ENCODE assay signal across 31 cellular contexts in genomic region chr19:19523177-19523576, GRCh38. TPM values are rescaled to one million over a fixed set of nuclear protein-coding genes. Genes with fewer than 3 reads are reported as not detected.
"Had no signal": no experiment of that assay in that cellular context is flagged by ENCODE, and none has a peak within 500 bp of the region (broad histone marks: within the 10 kb centered on the region; RNA-seq: fewer than 3 reads in every experiment).

No MANE protein-coding gene starts in this region.

- H3K4me1 ChIP-seq: ascending aorta, colonic mucosa had no signal

- DNase-seq: activated CD4-positive, alpha-beta memory T cell treated with anti-CD3 and anti-CD28 coated beads, Interleukin-2, amount 10 ng/mL, durations not matched to agents 7 days and 5 days; activated CD4-positive, alpha-beta T cell treated with anti-CD3 and anti-CD28 coated beads for 4 hours; activated CD4-positive, alpha-beta T cell treated with anti-CD3 and anti-CD28 coated beads, Interleukin-2, amount 50 U/mL, for 1 hour; activated CD8-positive, alpha-beta memory T cell treated with anti-CD3 and anti-CD28 coated beads for 24 hours; activated CD8-positive, alpha-beta memory T cell treated with anti-CD3 and anti-CD28 coated beads, Interleukin-2, amount 10 ng/mL, durations not matched to agents 7 days and 5 days; activated CD8-positive, alpha-beta memory T cell treated with anti-CD3 and anti-CD28 coated beads, Interleukin-2, amount 50 U/mL, for 48 hours; activated effector memory CD4-positive, alpha-beta T cell treated with Interleukin-2 at 50 U/mL for 16 hours; activated naive CD4-positive, alpha-beta T cell treated with anti-CD3 and anti-CD28 coated beads, Interleukin-2, amount 10 ng/mL, durations not matched to agents 7 days and 5 days; activated T-cell treated with anti-CD3 and anti-CD28 coated beads, Interleukin-2, amount 50 U/mL, for 48 hours; amygdala; colonic mucosa; MG63; NCI-H1048; NCI-H1105 treated with DMSO at 0.1 percent for 48 hours; NCI-H1436; NCI-H1694; NCI-H1930; NCI-H2081 treated with DMSO at 0.1 percent for 48 hours; NCI-H2227 treated with DMSO at 0.1 percent for 48 hours; NCI-H446; NCI-H510A treated with DMSO at 0.1 percent for 48 hours; NCI-H69; NCI-H82; PC-9 had no signal

- H3K27ac Mint-ChIP-seq: activated CD4-positive, alpha-beta memory T cell treated with anti-CD3 and anti-CD28 coated beads, Interleukin-2, amount 10 ng/mL, durations not matched to agents 7 days and 5 days; activated CD8-positive, alpha-beta memory T cell treated with anti-CD3 and anti-CD28 coated beads, Interleukin-2, amount 10 ng/mL, durations not matched to agents 7 days and 5 days; activated naive CD4-positive, alpha-beta T cell treated with anti-CD3 and anti-CD28 coated beads, Interleukin-2, amount 10 ng/mL, durations not matched to agents 7 days and 5 days; activated naive CD8-positive, alpha-beta T cell had no signal

- ATAC-seq: activated CD4-positive, CD25-positive, alpha-beta regulatory T cell treated with anti-CD3 and anti-CD28 coated beads, Interleukin-2, amount 50 U/mL, for 24 hours; activated CD8-positive, alpha-beta memory T cell treated with anti-CD3 and anti-CD28 coated beads, Interleukin-2, amount 10 ng/mL, durations not matched to agents 7 days and 5 days; Right ventricle myocardium inferior had no signal

- H3K9me3 ChIP-seq: ascending aorta, colonic mucosa, MG63 had no signal

- H3K27me3 Mint-ChIP-seq: activated CD4-positive, alpha-beta memory T cell treated with anti-CD3 and anti-CD28 coated beads, Interleukin-2, amount 10 ng/mL, durations not matched to agents 7 days and 5 days; activated CD8-positive, alpha-beta memory T cell treated with anti-CD3 and anti-CD28 coated beads, Interleukin-2, amount 10 ng/mL, durations not matched to agents 7 days and 5 days; activated naive CD4-positive, alpha-beta T cell treated with anti-CD3 and anti-CD28 coated beads, Interleukin-2, amount 10 ng/mL, durations not matched to agents 7 days and 5 days; activated naive CD8-positive, alpha-beta T cell; central memory CD8-positive, alpha-beta T cell had no signal

- H2AFZ ChIP-seq: PC-9 had no signal

- H3K9me3 Mint-ChIP-seq: activated CD4-positive, alpha-beta memory T cell treated with anti-CD3 and anti-CD28 coated beads, Interleukin-2, amount 10 ng/mL, durations not matched to agents 7 days and 5 days; activated naive CD4-positive, alpha-beta T cell treated with anti-CD3 and anti-CD28 coated beads, Interleukin-2, amount 10 ng/mL, durations not matched to agents 7 days and 5 days; central memory CD8-positive, alpha-beta T cell had no signal

- H3K4me3 ChIP-seq: ascending aorta, cardiac muscle cell, colonic mucosa, MG63, PC-9 had no signal

- H3K4me2 ChIP-seq: PC-9 had no signal

- H3K27ac ChIP-seq: ascending aorta, cardiac muscle cell, colonic mucosa, PC-9, RWPE1 had no signal

- H3K27me3 ChIP-seq: ascending aorta, cardiac muscle cell, colonic mucosa, MG63 had no signal

- H3K36me3 ChIP-seq: colonic mucosa had no signal

- H3K4me3 Mint-ChIP-seq: activated CD4-positive, alpha-beta memory T cell treated with anti-CD3 and anti-CD28 coated beads, Interleukin-2, amount 10 ng/mL, durations not matched to agents 7 days and 5 days; activated CD8-positive, alpha-beta memory T cell treated with anti-CD3 and anti-CD28 coated beads, Interleukin-2, amount 10 ng/mL, durations not matched to agents 7 days and 5 days; activated naive CD4-positive, alpha-beta T cell treated with anti-CD3 and anti-CD28 coated beads, Interleukin-2, amount 10 ng/mL, durations not matched to agents 7 days and 5 days; activated naive CD8-positive, alpha-beta T cell; central memory CD8-positive, alpha-beta T cell had no signal

RNA-seq across cellular contexts. Expression of gene TSSK6, which starts 7.8 kb away (rescaled TPM):
- total RNA-seq: ascending aorta had no signal

RNA-seq across cellular contexts. Expression of gene CILP2, which starts 14.9 kb away (rescaled TPM):
- total RNA-seq: ascending aorta had no signal
